Comparison of ENCODE assay signal across 9 cellular contexts in the genomic region with DNA sequence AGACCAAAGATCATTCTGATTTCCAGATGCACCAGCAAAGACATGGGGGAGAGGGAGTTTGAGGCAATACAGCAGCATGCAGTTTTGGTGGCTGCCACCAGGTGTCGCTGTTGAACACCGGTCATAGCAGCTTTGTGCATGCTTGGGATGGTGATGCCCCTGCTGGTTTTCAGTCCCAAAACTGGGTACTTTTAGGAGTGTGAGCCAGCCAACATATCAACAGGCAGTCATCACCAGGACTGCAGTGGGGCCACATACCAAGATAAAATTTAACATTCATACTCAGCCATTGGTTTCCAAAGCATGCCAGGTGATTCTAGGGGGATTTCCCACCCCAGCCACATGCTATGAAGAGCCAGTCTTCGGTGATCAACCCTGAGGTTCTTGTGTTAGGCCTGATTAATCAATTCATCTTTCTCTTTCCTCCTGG.
DNase-seq lines count a peak whose midpoint lies in the region; ATAC-seq, FAIRE-seq and TF ChIP-seq lines count a peak whose summit lies in the region.
"Had no signal": no experiment of that assay in that cellular context is flagged by ENCODE, and none has a peak within 500 bp of the region (broad histone marks: within the 10 kb centered on the region; RNA-seq: fewer than 3 reads in every experiment).

No MANE protein-coding gene starts in this region.

- peaks cover 25% of the 10 kb centered on the region for H3K9me3 Mint-ChIP-seq in activated CD8-positive, alpha-beta T cell treated with anti-CD3 and anti-CD28 coated beads for 36 hours

- TF ChIP-seq RAD21 in HCT116 (IDR thresholded peaks at IDR 0.05; ENCODE audit: low read depth) = peak; percentile 51

- H3K27me3 Mint-ChIP-seq in activated CD8-positive, alpha-beta T cell treated with anti-CD3 and anti-CD28 coated beads for 36 hours = peaks cover 1% of the 10 kb centered on the region

- no peak overlapping the region for H3K4me3 Mint-ChIP-seq in activated CD8-positive, alpha-beta T cell treated with anti-CD3 and anti-CD28 coated beads for 36 hours
- H3K4me3 Mint-ChIP-seq: dendritic cell treated with granulocyte-macrophage colony-stimulating factor and Interleukin-4, amounts not matched to agents 40 ng/mL and 50 ng/mL, for 4 days had no signal

- H3K4me1 ChIP-seq in HCT116 (ENCODE audit: control insufficient read depth in 1 of 2, insufficient read depth in 2 of 2, low read length in 2 of 2) (no peaks in the 10 kb centered on the region), upper lobe of right lung (no peaks in the 10 kb centered on the region)

- H4K20me1 ChIP-seq in HCT116 (ENCODE audit: insufficient read depth) = no peaks in the 10 kb centered on the region

- DNase-seq in AG04449 (ENCODE audit: low read depth, low spot score) = no peak
- peak; percentile 52 for DNase-seq in HCT116 (ENCODE audit: low read depth, low spot score)
- peak; percentile 67 for DNase-seq in activated CD8-positive, alpha-beta T cell treated with anti-CD3 and anti-CD28 coated beads for 36 hours
- peak; percentile 73 for DNase-seq in iPS-NIHi7 (ENCODE audit: extremely low spot score)
- no peak for DNase-seq in upper lobe of right lung
- DNase-seq in GM19239 (ENCODE audit: insufficient read length, low spot score) = no peak

- RAD21 ChIA-PET in HCT116 (lab: Charles Lee; ENCODE audit: low non-redundant PET in 1 of 2, low total read pairs in 2 of 2, uncharacterized antibody in 2 of 2, unreplicated experiment in 2 of 2) = no interaction called here

- no peak for TF ChIP-seq POLR2A in HCT116 (IDR thresholded peaks at IDR 0.05; ENCODE audit: borderline replicate concordance, extremely low read depth, insufficient read depth, insufficient read length)

- peaks cover 2% of the 10 kb centered on the region for H3K4me1 Mint-ChIP-seq in activated CD8-positive, alpha-beta T cell treated with anti-CD3 and anti-CD28 coated beads for 36 hours (ENCODE audit: low read depth)

- H3K36me3 ChIP-seq in HCT116 (ENCODE audit: control insufficient read depth in 1 of 2, insufficient read depth in 2 of 2, low read length in 2 of 2) = no peaks in the 10 kb centered on the region
- H3K36me3 ChIP-seq in upper lobe of right lung = no peaks in the 10 kb centered on the region

- H3K27ac ChIP-seq in HCT116 (ENCODE audit: low read depth, low read length) (no peak overlapping the region), upper lobe of right lung (no peak overlapping the region)

- H3K9ac ChIP-seq in HCT116 (ENCODE audit: low read length) = no peak overlapping the region

- POLR2A ChIA-PET in AG04449 (lab: Yijun Ruan, JAX) = no interaction called here
- POLR2A ChIA-PET in HCT116 (lab: Charles Lee) = no interaction called here
- POLR2A ChIA-PET in activated CD8-positive, alpha-beta T cell treated with anti-CD3 and anti-CD28 coated beads for 36 hours (lab: Charles Lee) = no interaction called here

- CTCF ChIA-PET in AG04449 (lab: Yijun Ruan, JAX) (interaction anchor here (1.1 to 1.8 kb wide), 3 partner anchors 8 to 37 kb away, joined by 3 to 8 read pairs (median 5); no protein-coding TSS in a partner anchor), HCT116 (lab: Charles Lee) (no interaction called here)
- CTCF ChIA-PET in activated CD8-positive, alpha-beta T cell treated with anti-CD3 and anti-CD28 coated beads for 36 hours (lab: Charles Lee) = interaction anchor here (0.7 to 1.6 kb wide), 5 partner anchors 8 to 212 kb away, joined by 3 to 6 read pairs (median 3); no protein-coding TSS in a partner anchor

- intact Hi-C loops in HCT116 (cut with micrococcal nuclease) = no loop called here
- intact Hi-C loops in activated CD8-positive, alpha-beta T cell treated with anti-CD3 and anti-CD28 coated beads for 36 hours (cut with micrococcal nuclease) = loop anchor here (10.0 kb wide), 1 partner anchor 370 kb away; no protein-coding TSS in a partner anchor
- intact Hi-C loops in upper lobe of right lung (cut with DNase I) = no loop called here

- H3K27me3 ChIP-seq in HCT116 (ENCODE audit: insufficient read depth, low read length) (no peaks in the 10 kb centered on the region), upper lobe of right lung (no peaks in the 10 kb centered on the region)

- no peak overlapping the region for H2AFZ ChIP-seq in HCT116 (ENCODE audit: low read depth, low read length, poor library complexity, severe bottlenecking)

- no peaks in the 10 kb centered on the region for H3K79me2 ChIP-seq in HCT116 (ENCODE audit: insufficient read depth, low read length)

- FAIRE-seq in GM19239 (lab: Jason Lieb, UNC) = no peak

- BruUV-seq in HCT116 (replicated peaks; lab: Mats Ljungman, UMichigan) = no TSS peak

- TF ChIP-seq CTCF in AG04449 (IDR thresholded peaks at IDR 0.05; ENCODE audit: insufficient read depth, low read length, missing control alignments) (peak; percentile 54), HCT116 (IDR thresholded peaks at IDR 0.05 in 2 of 3, conservative IDR thresholded peaks at IDR 0.05 in 1 of 3; ENCODE audit: borderline replicate concordance in 1 of 3, insufficient read depth in 1 of 3, low read depth in 2 of 3, low read length in 2 of 3) (peak; percentile 70 to 98 (median 95)), upper lobe of right lung (IDR thresholded peaks at IDR 0.05) (peak; percentile 51)
- peak; percentile 97 for TF ChIP-seq CTCF in activated CD8-positive, alpha-beta T cell treated with anti-CD3 and anti-CD28 coated beads for 36 hours (IDR thresholded peaks at IDR 0.05)

- no peak overlapping the region for H3K27ac Mint-ChIP-seq in activated CD8-positive, alpha-beta T cell treated with anti-CD3 and anti-CD28 coated beads for 36 hours
- H3K27ac Mint-ChIP-seq: dendritic cell treated with granulocyte-macrophage colony-stimulating factor and Interleukin-4, amounts not matched to agents 40 ng/mL and 50 ng/mL, for 4 days had no signal

- peaks cover 12% of the 10 kb centered on the region for H3K36me3 Mint-ChIP-seq in activated CD8-positive, alpha-beta T cell treated with anti-CD3 and anti-CD28 coated beads for 36 hours (ENCODE audit: low read depth)

- no peaks in the 10 kb centered on the region for H3K9me2 ChIP-seq in HCT116 (ENCODE audit: insufficient read depth)

- no peak overlapping the region for H3K4me2 ChIP-seq in HCT116 (ENCODE audit: low read length)

- peaks cover 26 to 31% of the 10 kb centered on the region in 2 experiments; a peak in 2 of 4 replicates for H3K9me3 ChIP-seq in HCT116 (ENCODE audit: control insufficient read depth in 1 of 2, insufficient read depth in 1 of 2, low read depth in 1 of 2, low read length in 2 of 2)
- H3K9me3 ChIP-seq in upper lobe of right lung = peaks cover 27% of the 10 kb centered on the region

- no peak overlapping the region for H3K4me3 ChIP-seq in AG04449 (ENCODE audit: low read depth, low read length)
- no peak overlapping the region for H3K4me3 ChIP-seq in HCT116 (replicated peaks in 1 of 2; ENCODE audit: low read depth in 1 of 2, low read length in 2 of 2)
- H3K4me3 ChIP-seq in upper lobe of right lung = no peak overlapping the region

- ATAC-seq in HCT116 (peak; percentile 69; the same call in 1 of the 2 replicates), upper lobe of right lung (peak; percentile 23), HG03045 (IDR thresholded peaks at IDR 0.05; ENCODE audit: unreplicated experiment) (no peak), GM19452 (IDR thresholded peaks at IDR 0.05; ENCODE audit: unreplicated experiment) (no peak)
- peak; percentile 34 for ATAC-seq in activated CD8-positive, alpha-beta T cell treated with anti-CD3 and anti-CD28 coated beads for 36 hours

TF ChIP-seq in HCT116, 20 proteins besides CTCF, POLR2A, EP300 and RAD21:
- TF ChIP-seq ZFX (IDR thresholded peaks at IDR 0.05) (no peak), MAX (IDR thresholded peaks at IDR 0.05) (no peak; the same call in 1 of the 2 replicates), SRF (IDR thresholded peaks at IDR 0.05; ENCODE audit: low read depth) (no peak), YY1 (IDR thresholded peaks at IDR 0.05; ENCODE audit: extremely low read depth, insufficient replicate concordance, low read depth, low read length) (no peak), CBX3 (IDR thresholded peaks at IDR 0.05; ENCODE audit: low read depth) (peak; percentile 100), TCF7L2 (IDR thresholded peaks at IDR 0.05; ENCODE audit: borderline replicate concordance, extremely low read depth, insufficient read depth, insufficient read length) (no peak), EZH2 (IDR thresholded peaks at IDR 0.05) (no peak)
- TF ChIP-seq, protein P1, sequence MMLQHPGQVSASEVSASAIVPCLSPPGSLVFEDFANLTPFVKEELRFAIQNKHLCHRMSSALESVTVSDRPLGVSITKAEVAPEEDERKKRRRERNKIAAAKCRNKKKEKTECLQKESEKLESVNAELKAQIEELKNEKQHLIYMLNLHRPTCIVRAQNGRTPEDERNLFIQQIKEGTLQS (IDR thresholded peaks at IDR 0.05) = no peak; the same call in 1 of the 2 replicates

Comparison
In these comparisons a context has a peak if more than half of its experiments do, and no peak if none do; other contexts are left out.
1. DNase-seq: peak in HCT116 (single experiment), activated CD8-positive, alpha-beta T cell treated with anti-CD3 and anti-CD28 coated beads for 36 hours (single experiment) and iPS-NIHi7 (single experiment); none in AG04449 (single experiment), upper lobe of right lung (single experiment) and GM19239 (single experiment).
2. ATAC-seq: peak in HCT116 (single experiment), activated CD8-positive, alpha-beta T cell treated with anti-CD3 and anti-CD28 coated beads for 36 hours (single experiment) and upper lobe of right lung (single experiment); none in HG03045 (single experiment) and GM19452 (single experiment).
3. Peak in every context shown above with its lines, with median percentiles within 50 percentile points of each other: CTCF ChIP-seq.